Comparison of ENCODE assay signal across 11 cellular contexts in genomic region chr4:86592553-86593249, GRCh38. TPM values are rescaled to one million over a fixed set of nuclear protein-coding genes. Genes with fewer than 3 reads are reported as not detected.
A peak's percentile ranks its signal among the peaks of the same experiment; 100 is the strongest.
DNase-seq lines count a peak whose midpoint lies in the region; ATAC-seq and TF ChIP-seq lines count a peak whose summit lies in the region.
"Had no signal": no experiment of that assay in that cellular context is flagged by ENCODE, and none has a peak within 500 bp of the region (broad histone marks: within the 10 kb centered on the region; RNA-seq: fewer than 3 reads in every experiment).

No MANE protein-coding gene starts in this region.

- H3K9me3 ChIP-seq in cardiac muscle cell (ENCODE audit: low read depth) (no peaks in the 10 kb centered on the region), right atrium auricular region (no peaks in the 10 kb centered on the region), vagina (no peaks in the 10 kb centered on the region)
- H3K9me3 ChIP-seq: SJSA1 had no signal

- H3K36me3 Mint-ChIP-seq in brain: no peaks in the 10 kb centered on the region
- H3K36me3 Mint-ChIP-seq in activated naive CD4-positive, alpha-beta T cell treated with anti-CD3 and anti-CD28 coated beads for 36 hours (ENCODE audit: low read depth): no peaks in the 10 kb centered on the region

- ATAC-seq in GM18517 (IDR thresholded peaks at IDR 0.05; ENCODE audit: unreplicated experiment) (no peak), GM21423 (IDR thresholded peaks at IDR 0.05; ENCODE audit: unreplicated experiment) (no peak)
- ATAC-seq: effector memory CD8-positive, alpha-beta T cell had no signal

- peak overlapping the region; percentile 94 for H3K27ac ChIP-seq in cardiac muscle cell
- H3K27ac ChIP-seq in right atrium auricular region: peak overlapping the region in 1 of 2 donors; percentile 77
- peak overlapping the region; percentile 98 for H3K27ac ChIP-seq in vagina

- H3K4me3 ChIP-seq in cardiac muscle cell: peak overlapping the region; percentile 52
- H3K4me3 ChIP-seq in right atrium auricular region: no peak overlapping the region
- peak overlapping the region in 1 of 2 donors; percentile 92 for H3K4me3 ChIP-seq in vagina

- CTCF ChIA-PET in activated naive CD4-positive, alpha-beta T cell treated with anti-CD3 and anti-CD28 coated beads for 36 hours (lab: Charles Lee): no interaction called here

- H3K9me3 Mint-ChIP-seq in brain: peaks cover 0 to 4% (median 0%) of the 10 kb centered on the region in 5 experiments
- H3K9me3 Mint-ChIP-seq in activated naive CD4-positive, alpha-beta T cell treated with anti-CD3 and anti-CD28 coated beads for 36 hours: no peaks in the 10 kb centered on the region

- H3K4me1 Mint-ChIP-seq in brain: peaks cover 45% of the 10 kb centered on the region
- H3K4me1 Mint-ChIP-seq in activated naive CD4-positive, alpha-beta T cell treated with anti-CD3 and anti-CD28 coated beads for 36 hours (ENCODE audit: low read depth): peaks cover 14% of the 10 kb centered on the region

- DNase-seq in cardiac muscle cell (ENCODE audit: low read depth in 1 of 2, low spot score in 1 of 2) (no peak), right atrium auricular region (ENCODE audit: low spot score) (no peak), kidney tubule cell (ENCODE audit: low spot score) (peak; percentile 87), vagina (ENCODE audit: extremely low spot score in 2 of 2) (no peak)
- no peak for DNase-seq in activated naive CD4-positive, alpha-beta T cell treated with anti-CD3 and anti-CD28 coated beads for 36 hours
- DNase-seq: effector memory CD8-positive, alpha-beta T cell; NCI-H1092 had no signal

- TF ChIP-seq CTCF in cardiac muscle cell (IDR thresholded peaks at IDR 0.05; ENCODE audit: low read depth, low read length) (no peak), right atrium auricular region (IDR thresholded peaks at IDR 0.05) (no peak), brain (conservative IDR thresholded peaks at IDR 0.05) (no peak), vagina (IDR thresholded peaks at IDR 0.05) (no peak)

- H3K4me1 ChIP-seq in cardiac muscle cell (ENCODE audit: low read depth): peaks cover 25% of the 10 kb centered on the region
- H3K4me1 ChIP-seq in right atrium auricular region: peaks cover 0 to 7% of the 10 kb centered on the region in 2 donors
- H3K4me1 ChIP-seq in vagina: peaks cover 26% of the 10 kb centered on the region

- H3K27ac Mint-ChIP-seq in brain: peak overlapping the region; percentile 44 to 99 (median 97)
- no peak overlapping the region for H3K27ac Mint-ChIP-seq in activated naive CD4-positive, alpha-beta T cell treated with anti-CD3 and anti-CD28 coated beads for 36 hours

- H3K36me3 ChIP-seq in cardiac muscle cell: no peaks in the 10 kb centered on the region
- no peaks in the 10 kb centered on the region for H3K36me3 ChIP-seq in right atrium auricular region
- no peaks in the 10 kb centered on the region for H3K36me3 ChIP-seq in vagina
- H3K36me3 ChIP-seq: SJSA1 had no signal

- H3K4me3 Mint-ChIP-seq in brain: peak overlapping the region; percentile 93 to 95 (median 95)
- no peak overlapping the region for H3K4me3 Mint-ChIP-seq in activated naive CD4-positive, alpha-beta T cell treated with anti-CD3 and anti-CD28 coated beads for 36 hours

- intact Hi-C loops in vagina (cut with DNase I): loop anchor here (10.0 kb wide), 2 partner anchors 302 to 632 kb away; partner anchors contain the start of genes C4orf36 and KLHL8
- intact Hi-C loops in activated naive CD4-positive, alpha-beta T cell treated with anti-CD3 and anti-CD28 coated beads for 36 hours (cut with micrococcal nuclease): no loop called here

- H3K27me3 Mint-ChIP-seq in brain: peaks cover 9% of the 10 kb centered on the region
- peaks cover 44% of the 10 kb centered on the region for H3K27me3 Mint-ChIP-seq in activated naive CD4-positive, alpha-beta T cell treated with anti-CD3 and anti-CD28 coated beads for 36 hours (ENCODE audit: low read depth)

- H3K27me3 ChIP-seq in cardiac muscle cell: no peaks in the 10 kb centered on the region
- no peaks in the 10 kb centered on the region for H3K27me3 ChIP-seq in right atrium auricular region
- no peaks in the 10 kb centered on the region for H3K27me3 ChIP-seq in vagina
- H3K27me3 ChIP-seq: SJSA1 had no signal

- TF ChIP-seq POLR2A in vagina (IDR thresholded peaks at IDR 0.05): no peak

RNA-seq across cellular contexts. Expression of gene PTPN13, which starts 1.4 kb away (rescaled TPM):
- total RNA-seq in cardiac muscle cell (29.2 and 38.2 TPM in 2 replicates), right atrium auricular region (10 to 100 TPM in 1 of 2 donors, 1 to 10 TPM in 1; 6.2 to 12.1 TPM), vagina (66.3 TPM)
- polyA plus RNA-seq in cardiac muscle cell (14.4 and 19.0 TPM in 2 replicates), brain (ENCODE audit: insufficient read depth, low read depth, low replicate concordance) (5.0 TPM)
- under 1 TPM in 1 of 2 experiments, not detected in 1; 0.17 TPM for total RNA-seq in activated naive CD4-positive, alpha-beta T cell treated with anti-CD3 and anti-CD28 coated beads for 36 hours

Comparison
In these comparisons a context has a peak if more than half of its experiments do, and no peak if none do; other contexts are left out.
1. RNA of gene PTPN13, which starts 1.4 kb away (total RNA-seq): 66.3 TPM in vagina (single experiment), 29.2 to 38.2 TPM in cardiac muscle cell and 6.2 to 12.1 TPM in right atrium auricular region; 0.17 TPM in activated naive CD4-positive, alpha-beta T cell treated with anti-CD3 and anti-CD28 coated beads for 36 hours; every median in the first group is over 4 times any median in the second.